ENCODE assay signal across 8 cellular contexts in genomic region chr12:4809013-4809448, GRCh38.
A peak's percentile ranks its signal among the peaks of the same experiment; 100 is the strongest.
DNase-seq lines count a peak whose midpoint lies in the region; ATAC-seq and TF ChIP-seq lines count a peak whose summit lies in the region.

No MANE protein-coding gene starts in this region.

- H3K36me3 ChIP-seq in H7 (replicated peaks; ENCODE audit: control insufficient read depth, insufficient read depth, low read length): no peaks in the 10 kb centered on the region; the same call in 1 of the 2 replicates

- peaks cover 6% of the 10 kb centered on the region for H3K36me3 Mint-ChIP-seq in T-helper 17 cell (ENCODE audit: low read depth)
- peaks cover 6% of the 10 kb centered on the region; the same call in 1 of the 2 replicates for H3K36me3 Mint-ChIP-seq in HFFc6 (ENCODE audit: low read depth)

- no peak for TF ChIP-seq CTCF in HFFc6 (IDR thresholded peaks at IDR 0.05)

- peaks cover 56% of the 10 kb centered on the region for H3K27me3 Mint-ChIP-seq in T-helper 17 cell
- H3K27me3 Mint-ChIP-seq in HFFc6 (ENCODE audit: insufficient read depth): peaks cover 34% of the 10 kb centered on the region

- H3K4me3 ChIP-seq in H7 (ENCODE audit: insufficient read depth, low read depth, low read length): peak overlapping the region; percentile 70
- peak overlapping the region; percentile 49 for H3K4me3 ChIP-seq in skeletal muscle cell (ENCODE audit: low read depth, low read length)

- peaks cover 40% of the 10 kb centered on the region for H3K4me1 Mint-ChIP-seq in T-helper 17 cell
- H3K4me1 Mint-ChIP-seq in HFFc6 (ENCODE audit: low read depth): no peaks in the 10 kb centered on the region

- H3K27ac Mint-ChIP-seq in T-helper 17 cell: no peak overlapping the region
- no peak overlapping the region for H3K27ac Mint-ChIP-seq in HFFc6

- peak overlapping the region; percentile 90 for H3K4me3 Mint-ChIP-seq in T-helper 17 cell
- no peak overlapping the region for H3K4me3 Mint-ChIP-seq in HFFc6

- DNase-seq in H7 (peak; percentile 90), T-helper 17 cell (peak in 1 of 3 donors; percentile 23), left ventricle myocardium superior (no peak), skeletal muscle cell (ENCODE audit: low read depth) (no peak), HFFc6 (no peak), SHP77 treated with DMSO at 0.1 percent for 48 hours (lab: John Stamatoyannopoulos, UW) (no peak)

- peaks cover 5% of the 10 kb centered on the region; the same call in 1 of the 2 replicates for H3K9me3 Mint-ChIP-seq in HFFc6

- intact Hi-C loops in left ventricle myocardium superior (cut with micrococcal nuclease): no loop called here

- H3K9me3 ChIP-seq in T-helper 17 cell (ENCODE audit: control insufficient read depth, low read length, poor library complexity, severe bottlenecking): no peaks in the 10 kb centered on the region

- H3K27me3 ChIP-seq in H7 (ENCODE audit: control insufficient read depth, insufficient read depth, low read length): peaks cover 33% of the 10 kb centered on the region

- ATAC-seq in T-helper 17 cell (peak; percentile 38), left ventricle myocardium superior (peak; percentile 56), HG03135 (IDR thresholded peaks at IDR 0.05; ENCODE audit: unreplicated experiment) (no peak), HG03159 (IDR thresholded peaks at IDR 0.05; ENCODE audit: unreplicated experiment) (no peak)

Comparison
In these comparisons a context has a peak if more than half of its experiments do, and no peak if none do; other contexts are left out.
1. ATAC-seq: peak in T-helper 17 cell (single experiment) and left ventricle myocardium superior (single experiment); none in HG03135 (single experiment) and HG03159 (single experiment).